In genomic region chr6:161850572-161850971, GRCh38 we compare ENCODE assay signal across 19 cellular contexts.
DNase-seq lines count a peak whose midpoint lies in the region; ATAC-seq and TF ChIP-seq lines count a peak whose summit lies in the region.
"Had no signal": no experiment of that assay in that cellular context is flagged by ENCODE, and none has a peak within 500 bp of the region (broad histone marks: within the 10 kb centered on the region; RNA-seq: fewer than 3 reads in every experiment).

No MANE protein-coding gene starts in this region.

- no peak overlapping the region for H3K4me3 Mint-ChIP-seq in WTC11
- no peak overlapping the region for H3K4me3 Mint-ChIP-seq in activated CD8-positive, alpha-beta memory T cell treated with anti-CD3 and anti-CD28 coated beads, Interleukin-2, amount 10 ng/mL, durations not matched to agents 7 days and 5 days

- H3K9me3 Mint-ChIP-seq in WTC11, result no peaks in the 10 kb centered on the region
- no peaks in the 10 kb centered on the region for H3K9me3 Mint-ChIP-seq in activated CD8-positive, alpha-beta memory T cell treated with anti-CD3 and anti-CD28 coated beads, Interleukin-2, amount 10 ng/mL, durations not matched to agents 7 days and 5 days (ENCODE audit: low read depth)

- peaks cover 25% of the 10 kb centered on the region for H3K4me1 Mint-ChIP-seq in WTC11
- H3K4me1 Mint-ChIP-seq in activated CD8-positive, alpha-beta memory T cell treated with anti-CD3 and anti-CD28 coated beads, Interleukin-2, amount 10 ng/mL, durations not matched to agents 7 days and 5 days, result no peaks in the 10 kb centered on the region

- ATAC-seq in WTC11 (peak; percentile 87), esophagus mucosa (no peak)
- ATAC-seq in activated CD8-positive, alpha-beta memory T cell treated with anti-CD3 and anti-CD28 coated beads, Interleukin-2, amount 10 ng/mL, durations not matched to agents 7 days and 5 days, result no peak

- no peaks in the 10 kb centered on the region for H3K27me3 ChIP-seq in osteoblast (ENCODE audit: insufficient read depth, low read length)

- peak overlapping the region; percentile 60 for H3K27ac Mint-ChIP-seq in WTC11
- H3K27ac Mint-ChIP-seq in activated CD8-positive, alpha-beta memory T cell treated with anti-CD3 and anti-CD28 coated beads, Interleukin-2, amount 10 ng/mL, durations not matched to agents 7 days and 5 days, result no peak overlapping the region

- H3K36me3 Mint-ChIP-seq in WTC11, result no peaks in the 10 kb centered on the region
- H3K36me3 Mint-ChIP-seq in activated CD8-positive, alpha-beta memory T cell treated with anti-CD3 and anti-CD28 coated beads, Interleukin-2, amount 10 ng/mL, durations not matched to agents 7 days and 5 days, result no peaks in the 10 kb centered on the region

- no peaks in the 10 kb centered on the region for H3K9me3 ChIP-seq in osteoblast (ENCODE audit: low read depth, low read length)

- no peaks in the 10 kb centered on the region for H3K36me3 ChIP-seq in osteoblast (ENCODE audit: insufficient read depth, low read length)

- no peak overlapping the region for H3K4me3 ChIP-seq in osteoblast (ENCODE audit: insufficient read depth, low read length)
- H3K4me3 ChIP-seq: SK-N-MC had no signal

- POLR2A ChIA-PET in WTC11 (lab: Charles Lee), result interaction anchor here (0.7 to 1.0 kb wide), 2 partner anchors 8 to 27 kb away, joined by 8 read pairs; no protein-coding TSS in a partner anchor

- CTCF ChIA-PET in WTC11 (lab: Charles Lee), result interaction anchor here (0.7 to 0.9 kb wide), 3 partner anchors 11 to 20 kb away, joined by 3 read pairs; no protein-coding TSS in a partner anchor
- CTCF ChIA-PET in activated CD8-positive, alpha-beta memory T cell treated with anti-CD3 and anti-CD28 coated beads, Interleukin-2, amount 10 ng/mL, durations not matched to agents 7 days and 5 days (lab: Charles Lee), result no interaction called here

- no peaks in the 10 kb centered on the region for H3K79me2 ChIP-seq in osteoblast (ENCODE audit: insufficient read depth, low read length)

- no peaks in the 10 kb centered on the region for H4K20me1 ChIP-seq in osteoblast (ENCODE audit: insufficient read depth, low read length)

- H3K27me3 Mint-ChIP-seq in WTC11 (ENCODE audit: low read depth), result no peaks in the 10 kb centered on the region
- H3K27me3 Mint-ChIP-seq in activated CD8-positive, alpha-beta memory T cell treated with anti-CD3 and anti-CD28 coated beads, Interleukin-2, amount 10 ng/mL, durations not matched to agents 7 days and 5 days, result no peaks in the 10 kb centered on the region

- no peaks in the 10 kb centered on the region for H3K4me1 ChIP-seq in osteoblast (ENCODE audit: insufficient read depth, low read length)

- TF ChIP-seq CTCF in WTC11 (IDR thresholded peaks at IDR 0.05) (no peak), osteoblast (IDR thresholded peaks at IDR 0.05; ENCODE audit: extremely low read depth, low read depth, low read length) (no peak)

- H3K4me2 ChIP-seq in osteoblast (ENCODE audit: insufficient read depth, low read length), result no peak overlapping the region

- DNase-seq in WTC11 (ENCODE audit: low spot score) (no peak), iPS DF 19.7 (ENCODE audit: low read depth, low spot score) (peak; percentile 35), osteoblast (ENCODE audit: insufficient read length, low spot score, missing footprints) (peak; percentile 57), caudate nucleus (lab: John Stamatoyannopoulos, UW) (no peak), NCI-H2081 (lab: John Stamatoyannopoulos, UW) (no peak)
- no peak for DNase-seq in activated CD8-positive, alpha-beta memory T cell treated with anti-CD3 and anti-CD28 coated beads, Interleukin-2, amount 10 ng/mL, durations not matched to agents 7 days and 5 days
- DNase-seq: DMS153, DND-41, NCI-H1048, NCI-H1417, NCI-H1694, NCI-H2081 treated with DMSO at 0.1 percent for 48 hours, NCI-H2171 treated with DMSO at 0.1 percent for 48 hours, NCI-H345, NCI-H524, NCI-H774, SIG-M5 had no signal

- no peak overlapping the region for H3K27ac ChIP-seq in osteoblast (ENCODE audit: low read depth, low read length)
- H3K27ac ChIP-seq in caudate nucleus (ENCODE audit: low read depth, low read length), result no peak overlapping the region
- H3K27ac ChIP-seq: SK-N-MC had no signal

- H2AFZ ChIP-seq in osteoblast (ENCODE audit: low read length), result no peak overlapping the region

TF ChIP-seq in WTC11, 78 proteins besides CTCF, POLR2A, EP300 and RAD21 (continues in another document):
- TF ChIP-seq ATF1 (CRISPR knock-in tag; IDR thresholded peaks at IDR 0.05) (no peak), ZNF512 (CRISPR knock-in tag; IDR thresholded peaks at IDR 0.05; ENCODE audit: borderline replicate concordance) (no peak), AFF4 (CRISPR knock-in tag; IDR thresholded peaks at IDR 0.05; ENCODE audit: borderline replicate concordance) (no peak), ZNF532 (CRISPR knock-in tag; IDR thresholded peaks at IDR 0.05; ENCODE audit: borderline replicate concordance) (no peak), E2F1 (CRISPR knock-in tag; IDR thresholded peaks at IDR 0.05) (no peak)

Comparison
In these comparisons a context has a peak if more than half of its experiments do, and no peak if none do; other contexts are left out.
1. DNase-seq: peak in iPS DF 19.7 (single experiment) and osteoblast (single experiment); none in WTC11 (single experiment), caudate nucleus (0 of 61), NCI-H2081 (0 of 2) and activated CD8-positive, alpha-beta memory T cell treated with anti-CD3 and anti-CD28 coated beads, Interleukin-2, amount 10 ng/mL, durations not matched to agents 7 days and 5 days (single experiment).